Comparison of ENCODE assay signal across 9 cellular contexts in genomic region chr16:49158029-49158642, GRCh38.
DNase-seq lines count a peak whose midpoint lies in the region; ATAC-seq and TF ChIP-seq lines count a peak whose summit lies in the region.
"Had no signal": no experiment of that assay in that cellular context is flagged by ENCODE, and none has a peak within 500 bp of the region (broad histone marks: within the 10 kb centered on the region; RNA-seq: fewer than 3 reads in every experiment).

No MANE protein-coding gene starts in this region.

- no peak for ATAC-seq in activated naive CD8-positive, alpha-beta T cell treated with anti-CD3 and anti-CD28 coated beads, Interleukin-2, amount 50 U/mL, for 24 hours
- ATAC-seq in HG02588 (IDR thresholded peaks at IDR 0.05; ENCODE audit: unreplicated experiment) (no peak), GM19035 (IDR thresholded peaks at IDR 0.05; ENCODE audit: unreplicated experiment) (no peak), GM21515 (IDR thresholded peaks at IDR 0.05; ENCODE audit: unreplicated experiment) (no peak)
- ATAC-seq: T-cell had no signal

- H3K27ac Mint-ChIP-seq in activated naive CD8-positive, alpha-beta T cell treated with anti-CD3 and anti-CD28 coated beads, Interleukin-2, amount 50 U/mL, for 24 hours, result no peak overlapping the region
- H3K27ac Mint-ChIP-seq: T-cell had no signal

- no peaks in the 10 kb centered on the region for H3K27me3 Mint-ChIP-seq in activated naive CD8-positive, alpha-beta T cell treated with anti-CD3 and anti-CD28 coated beads, Interleukin-2, amount 50 U/mL, for 24 hours
- H3K27me3 Mint-ChIP-seq: T-cell had no signal

- no peak overlapping the region for H3K9ac ChIP-seq in liver (ENCODE audit: low read depth in 1 of 2, low read length in 2 of 2)

- TF ChIP-seq CTCF in liver (IDR thresholded peaks at IDR 0.05; ENCODE audit: low read depth, low read length, missing input control) (no peak), coronary artery (IDR thresholded peaks at IDR 0.05) (no peak)

- H3K27me3 ChIP-seq in liver (ENCODE audit: control insufficient read depth in 4 of 4, insufficient read depth in 4 of 4, low read length in 3 of 4), result peaks cover 0 to 2% (median 0%) of the 10 kb centered on the region in 4 donors

- no peaks in the 10 kb centered on the region for H3K4me1 Mint-ChIP-seq in activated naive CD8-positive, alpha-beta T cell treated with anti-CD3 and anti-CD28 coated beads, Interleukin-2, amount 50 U/mL, for 24 hours
- H3K4me1 Mint-ChIP-seq: T-cell had no signal

- peaks cover 12% of the 10 kb centered on the region for H3K9me3 Mint-ChIP-seq in activated naive CD8-positive, alpha-beta T cell treated with anti-CD3 and anti-CD28 coated beads, Interleukin-2, amount 50 U/mL, for 24 hours

- 19% methylated on average over 2 of the region's 2 CpGs for WGBS in liver

- no peak for TF ChIP-seq RAD21 in liver (IDR thresholded peaks at IDR 0.05)

- no peaks in the 10 kb centered on the region for H3K9me3 ChIP-seq in liver (ENCODE audit: control insufficient read depth in 4 of 4, low read length in 3 of 4)

- no peaks in the 10 kb centered on the region for H3K4me1 ChIP-seq in liver (ENCODE audit: control insufficient read depth in 4 of 4, insufficient read depth in 4 of 4, low read length in 3 of 4)

- no peaks in the 10 kb centered on the region for H3K36me3 Mint-ChIP-seq in activated naive CD8-positive, alpha-beta T cell treated with anti-CD3 and anti-CD28 coated beads, Interleukin-2, amount 50 U/mL, for 24 hours (ENCODE audit: low read depth)
- H3K36me3 Mint-ChIP-seq: T-cell had no signal

- in situ Hi-C loops in G401 (cut with HindIII; ENCODE audit: low sequenced_read_pairs), result no loop called here
- in situ Hi-C loops in KBM-7 (cut with MboI; ENCODE audit: low pct_unique_long_range_greater_than_20kb, low sequenced_read_pairs), result no loop called here

- no peaks in the 10 kb centered on the region for H3K36me3 ChIP-seq in liver (ENCODE audit: control insufficient read depth in 4 of 4, insufficient read depth in 3 of 4, low read depth in 1 of 4, low read length in 3 of 4)

- H3K4me3 Mint-ChIP-seq in activated naive CD8-positive, alpha-beta T cell treated with anti-CD3 and anti-CD28 coated beads, Interleukin-2, amount 50 U/mL, for 24 hours, result no peak overlapping the region
- H3K4me3 Mint-ChIP-seq: T-cell had no signal

- H3K4me3 ChIP-seq in liver (ENCODE audit: low read depth in 1 of 3, low read length in 3 of 3) (no peak overlapping the region), coronary artery (no peak overlapping the region)

- H3K27ac ChIP-seq in liver (ENCODE audit: low read depth in 1 of 2, low read length in 2 of 2), result no peak overlapping the region
- H3K27ac ChIP-seq in coronary artery, result no peak overlapping the region

- peak; percentile 53 for DNase-seq in G401 (ENCODE audit: low spot score)
- peak; percentile 50 for DNase-seq in KBM-7
- DNase-seq in activated naive CD8-positive, alpha-beta T cell treated with anti-CD3 and anti-CD28 coated beads, Interleukin-2, amount 50 U/mL, for 24 hours, result peak; percentile 2
- DNase-seq in coronary artery (ENCODE audit: low spot score), result no peak
- DNase-seq: T-cell had no signal

TF ChIP-seq in liver, 16 proteins besides CTCF, POLR2A, EP300 and RAD21:
- TF ChIP-seq REST (IDR thresholded peaks at IDR 0.05) (peak; percentile 99), SP1 (IDR thresholded peaks at IDR 0.05) (no peak), EGR1 (IDR thresholded peaks at IDR 0.05; ENCODE audit: low read depth in 2 of 2) (no peak)
